11 cellular contexts compared by ENCODE assay signal in the genomic region with DNA sequence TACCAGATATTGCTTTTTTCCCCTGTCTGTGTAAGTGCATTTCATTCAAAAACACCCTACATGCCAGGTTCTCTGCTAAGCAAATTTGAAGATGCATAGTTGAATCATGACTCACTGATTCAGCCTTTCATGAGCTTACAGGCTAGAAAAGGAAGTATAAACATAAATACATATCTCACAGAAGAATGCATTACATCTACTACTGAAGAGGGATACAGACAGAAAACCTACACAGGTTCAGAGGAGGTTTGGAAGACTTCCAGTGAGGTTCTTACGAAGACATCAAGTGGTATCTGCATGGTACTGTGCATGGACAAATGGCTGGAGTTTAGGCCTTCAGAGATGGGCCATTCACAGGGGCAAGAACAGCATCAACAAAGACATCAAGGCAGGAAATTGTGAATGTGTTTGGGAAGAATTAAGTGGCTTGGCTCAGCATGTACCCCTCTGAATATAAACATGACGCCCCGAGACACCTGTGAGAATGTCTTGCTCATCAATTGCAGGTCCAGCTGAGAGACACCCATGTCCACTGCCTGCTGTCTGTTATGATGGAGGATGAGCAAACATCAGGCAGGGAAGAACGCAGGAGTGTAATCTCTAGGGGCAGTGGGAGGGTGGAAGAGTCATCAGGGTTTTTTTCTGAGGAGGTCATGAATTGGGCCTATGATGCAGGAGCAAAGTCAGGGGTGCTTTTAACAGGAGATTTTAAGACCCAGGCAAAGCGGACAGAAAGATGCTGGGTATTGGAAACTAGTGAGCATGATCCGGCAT.
DNase-seq lines count a peak whose midpoint lies in the region; TF ChIP-seq lines count a peak whose summit lies in the region.
"Had no signal": no experiment of that assay in that cellular context is flagged by ENCODE, and none has a peak within 500 bp of the region (broad histone marks: within the 10 kb centered on the region; RNA-seq: fewer than 3 reads in every experiment).

No MANE protein-coding gene starts in this region.

- no peak overlapping the region for H3K27ac Mint-ChIP-seq in H9
- H3K27ac Mint-ChIP-seq: natural killer cell had no signal

- no peaks in the 10 kb centered on the region for H3K79me2 ChIP-seq in H9 (ENCODE audit: insufficient read depth, low read length)

- H4K5ac ChIP-seq in H9 (ENCODE audit: insufficient read length, low read depth, low read length) = no peak overlapping the region

- no peak overlapping the region for H3K18ac ChIP-seq in H9 (ENCODE audit: insufficient read length, low read depth, low read length)

- no peaks in the 10 kb centered on the region; the same call in 1 of the 2 replicates for H3K27me3 Mint-ChIP-seq in H9 (ENCODE audit: low read depth)

- no peak overlapping the region for H3K9ac ChIP-seq in H9 (ENCODE audit: extremely low read depth, insufficient read length, low read length)

- no peak overlapping the region for H3K56ac ChIP-seq in H9 (ENCODE audit: insufficient read length, low read depth, low read length)

- no peaks in the 10 kb centered on the region for H3K9me3 ChIP-seq in H9 (ENCODE audit: control insufficient read depth, low read depth, low read length)

- no peaks in the 10 kb centered on the region for H3K79me1 ChIP-seq in H9 (ENCODE audit: insufficient read depth, low read depth, low read length, poor library complexity, severe bottlenecking)

- H4K8ac ChIP-seq in H9 (replicated peaks; ENCODE audit: insufficient read length, low read depth, low read length) = peak overlapping the region; percentile 38

- H3K4me1 ChIP-seq in H9 (ENCODE audit: insufficient read depth, low read length) = peaks cover 6% of the 10 kb centered on the region

- H3K14ac ChIP-seq in H9 (ENCODE audit: insufficient read depth, low read length) = no peak overlapping the region

- DNase-seq in H9 (no peak), SW480 (ENCODE audit: low spot score) (peak; percentile 83), fibroblast of the conjunctiva (ENCODE audit: low read depth) (peak; percentile 72), smooth muscle cell of the brain vasculature (ENCODE audit: low read depth, low spot score) (peak; percentile 41), posterior vena cava (ENCODE audit: low spot score) (no peak), NCI-H526 (lab: John Stamatoyannopoulos, UW) (no peak), NCI-H345 (lab: John Stamatoyannopoulos, UW) (no peak)
- DNase-seq in stimulated activated CD4-positive, alpha-beta T cell treated with anti-CD3 and anti-CD28 coated beads, Interleukin-4, amount 100 ng/mL, for 1 hour = no peak
- DNase-seq: caudate nucleus, natural killer cell, SHP77 treated with DMSO at 0.1 percent for 48 hours had no signal

- no peak overlapping the region for H3K4ac ChIP-seq in H9 (ENCODE audit: low read depth, low read length)

- peaks cover 0 to 4% of the 10 kb centered on the region in 2 experiments; a peak in 1 of 4 replicates for H3K4me1 Mint-ChIP-seq in H9
- H3K4me1 Mint-ChIP-seq: natural killer cell had no signal

- no peak overlapping the region for H2BK15ac ChIP-seq in H9 (ENCODE audit: low read depth, low read length)

- H3K36me3 Mint-ChIP-seq in H9 (ENCODE audit: insufficient read depth in 1 of 3, low read depth in 3 of 3) = no peaks in the 10 kb centered on the region
- H3K36me3 Mint-ChIP-seq: natural killer cell had no signal

- H2BK120ac ChIP-seq in H9 (ENCODE audit: low read depth, low read length, poor library complexity, severe bottlenecking) = no peak overlapping the region

- no peak overlapping the region for H2BK20ac ChIP-seq in H9 (ENCODE audit: low read depth, low read length, poor library complexity, severe bottlenecking)

- H2AFZ ChIP-seq in H9 (ENCODE audit: low read length) = no peak overlapping the region

- no peaks in the 10 kb centered on the region for H4K20me1 ChIP-seq in H9 (ENCODE audit: control insufficient read depth, insufficient read depth, insufficient read length)

- no peak overlapping the region for H3K4me2 ChIP-seq in H9 (ENCODE audit: insufficient read depth, insufficient read length, low read length)

- no peak overlapping the region for H3K23ac ChIP-seq in H9 (ENCODE audit: insufficient read length, low read depth, low read length)

- no peaks in the 10 kb centered on the region for H3K9me3 Mint-ChIP-seq in H9
- H3K9me3 Mint-ChIP-seq: natural killer cell had no signal

- no peaks in the 10 kb centered on the region for H3K27me3 ChIP-seq in H9 (ENCODE audit: insufficient read depth, low read length)

- H4K91ac ChIP-seq in H9 (ENCODE audit: insufficient read length, low read depth, low read length) = no peak overlapping the region

- H2AK5ac ChIP-seq in H9 (ENCODE audit: insufficient read length, low read length) = no peak overlapping the region

- H3K27ac ChIP-seq in H9 (ENCODE audit: insufficient read length, low read depth, low read length) = no peak overlapping the region

- no peak overlapping the region for H2BK12ac ChIP-seq in H9 (ENCODE audit: insufficient read length, low read depth, low read length)

- H3K23me2 ChIP-seq in H9 (ENCODE audit: insufficient read length, low read depth, low read length, poor library complexity, severe bottlenecking) = no peaks in the 10 kb centered on the region

- no peak for TF ChIP-seq CTCF in H9 (conservative IDR thresholded peaks at IDR 0.05)

- WGBS in H9 (ENCODE audit: extremely low coverage, insufficient read length, low lambda C conversion rate) = no CpG with 5 or more reads among the region's 6 CpGs

- H2BK5ac ChIP-seq in H9 (ENCODE audit: insufficient read length, low read length) = no peak overlapping the region

- intact Hi-C loops in posterior vena cava (cut with DNase I) = no loop called here

- H3K4me3 Mint-ChIP-seq in H9 = no peak overlapping the region
- H3K4me3 Mint-ChIP-seq: natural killer cell had no signal

- no peak overlapping the region for H3T11ph ChIP-seq in H9 (ENCODE audit: low read length)

Comparison
In these comparisons a context has a peak if more than half of its experiments do, and no peak if none do; other contexts are left out.
1. DNase-seq: peak in SW480 (single experiment), fibroblast of the conjunctiva (single experiment) and smooth muscle cell of the brain vasculature (single experiment); none in H9 (single experiment), posterior vena cava (single experiment), NCI-H526 (0 of 2), NCI-H345 (single experiment) and stimulated activated CD4-positive, alpha-beta T cell treated with anti-CD3 and anti-CD28 coated beads, Interleukin-4, amount 100 ng/mL, for 1 hour (single experiment).